ENCODE assay signal across 25 cellular contexts in the genomic region with DNA sequence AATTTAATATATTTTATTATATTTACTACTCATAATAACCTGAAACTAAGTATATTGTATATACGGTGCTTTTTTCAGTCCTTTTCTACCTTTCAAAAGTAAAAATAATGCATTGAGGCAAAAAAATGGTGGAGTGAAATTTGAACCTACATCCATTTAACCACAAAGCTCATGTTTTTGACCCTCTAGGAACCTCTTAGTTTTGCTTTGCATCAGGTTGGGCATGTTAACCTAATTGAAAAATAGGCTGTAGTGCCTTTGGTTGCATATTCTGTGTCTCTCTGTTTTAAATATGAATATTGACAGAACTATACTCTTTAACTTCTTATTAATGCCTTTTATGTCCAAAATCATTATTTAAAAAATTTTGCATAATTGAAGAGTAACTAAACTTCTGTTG.
"Had no signal": no experiment of that assay in that cellular context is flagged by ENCODE, and none has a peak within 500 bp of the region (broad histone marks: within the 10 kb centered on the region; RNA-seq: fewer than 3 reads in every experiment).

No MANE protein-coding gene starts in this region.

- H3K36me3 ChIP-seq: cardiac muscle cell, lower lobe of right lung, sigmoid colon, upper lobe of left lung had no signal

- H3K4me3 ChIP-seq: cardiac muscle cell, mucosa of descending colon, sigmoid colon, smooth muscle cell, testis, upper lobe of left lung had no signal

- H3K27me3 ChIP-seq: sigmoid colon, testis, upper lobe of left lung had no signal

- ATAC-seq: lower lobe of right lung, mucosa of descending colon had no signal

- DNase-seq: activated CD4-positive, alpha-beta memory T cell treated with anti-CD3 and anti-CD28 coated beads for 36 hours; activated CD4-positive, alpha-beta T cell treated with anti-CD3 and anti-CD28 coated beads for 4 hours; activated CD4-positive, CD25-positive, alpha-beta regulatory T cell; activated naive CD4-positive, alpha-beta T cell treated with anti-CD3 and anti-CD28 coated beads, Interleukin-2, amount 10 ng/mL, durations not matched to agents 7 days and 5 days; activated T-cell treated with anti-CD3 and anti-CD28 coated beads, Interleukin-2, amount 50 U/mL, for 48 hours; amygdala; effector CD8-positive, alpha-beta T cell; erythroblast; foreskin melanocyte; glutamatergic neuron; hypothalamus; lower lobe of right lung; mesendoderm; mucosa of descending colon; occipital lobe; posterior cingulate gyrus; sigmoid colon; stimulated activated CD4-positive, alpha-beta T cell treated with anti-CD3 and anti-CD28 coated beads, Interleukin-15, amount 100 ng/mL, for 24 hours; stimulated activated CD4-positive, alpha-beta T cell treated with anti-CD3 and anti-CD28 coated beads, Interleukin-4, amount 100 ng/mL, for 1 hour; stimulated activated naive CD4-positive, alpha-beta T cell; T1000; testis; upper lobe of left lung had no signal

- H3K9me3 ChIP-seq: lower lobe of right lung, mucosa of descending colon, sigmoid colon, testis, upper lobe of left lung had no signal

- H3K27ac ChIP-seq: cardiac muscle cell, lower lobe of right lung, upper lobe of left lung had no signal
